ENCODE assay signal across 1 cellular context in genomic region chr19:3444695-3445234, GRCh38.
TF ChIP-seq lines count a peak whose summit lies in the region.

No MANE protein-coding gene starts in this region.

TF ChIP-seq in GM12878, 131 proteins besides CTCF, POLR2A, EP300 and RAD21:
- no peak for TF ChIP-seq NR2F1 (conservative IDR thresholded peaks at IDR 0.05)
- TF ChIP-seq CHD4 (IDR thresholded peaks at IDR 0.05), result no peak
- TF ChIP-seq LARP7 (IDR thresholded peaks at IDR 0.05), result no peak
- no peak for TF ChIP-seq ZNF592 (IDR thresholded peaks at IDR 0.05)
- TF ChIP-seq PAX5 (IDR thresholded peaks at IDR 0.05; ENCODE audit: borderline replicate concordance, low read depth, low read length), result no peak
- TF ChIP-seq CBX3 (IDR thresholded peaks at IDR 0.05; ENCODE audit: borderline replicate concordance, low read depth), result no peak
- no peak for TF ChIP-seq NKRF (conservative IDR thresholded peaks at IDR 0.05)
- no peak for TF ChIP-seq E2F8 (IDR thresholded peaks at IDR 0.05; ENCODE audit: low read depth, partially characterized antibody)
- no peak for TF ChIP-seq RB1 (IDR thresholded peaks at IDR 0.05; ENCODE audit: borderline replicate concordance)
- TF ChIP-seq CBFB (IDR thresholded peaks at IDR 0.05; ENCODE audit: low read depth), result no peak
- TF ChIP-seq NFYA (IDR thresholded peaks at IDR 0.05; ENCODE audit: borderline replicate concordance, low read depth, low read length), result no peak
- TF ChIP-seq PAX8 (IDR thresholded peaks at IDR 0.05), result no peak
- no peak for TF ChIP-seq MEF2A (IDR thresholded peaks at IDR 0.05; ENCODE audit: insufficient read depth, low read depth, low read length)
- no peak for TF ChIP-seq BCL11A (IDR thresholded peaks at IDR 0.05; ENCODE audit: low read depth, low read length)
- no peak for TF ChIP-seq POLR2AphosphoS2 (IDR thresholded peaks at IDR 0.05; ENCODE audit: low read depth, low read length)
- no peak for TF ChIP-seq ZNF622 (IDR thresholded peaks at IDR 0.05)
- TF ChIP-seq HSF1 (IDR thresholded peaks at IDR 0.05; ENCODE audit: low read depth, low read length), result no peak
- TF ChIP-seq RFX5 (IDR thresholded peaks at IDR 0.05; ENCODE audit: low read depth, low read length), result no peak
- no peak for TF ChIP-seq TCF12 (IDR thresholded peaks at IDR 0.05; ENCODE audit: low read depth, low read length)
- no peak for TF ChIP-seq ATF2 (IDR thresholded peaks at IDR 0.05; ENCODE audit: low read length)
TF ChIP-seq in GM12878: peak in this region for 0.
